9 cellular contexts compared by ENCODE assay signal in genomic region chr13:29543230-29544215, GRCh38. TPM values are rescaled to one million over a fixed set of nuclear protein-coding genes. Genes with fewer than 3 reads are reported as not detected.
DNase-seq lines count a peak whose midpoint lies in the region; ATAC-seq and TF ChIP-seq lines count a peak whose summit lies in the region.
"Had no signal": no experiment of that assay in that cellular context is flagged by ENCODE, and none has a peak within 500 bp of the region (broad histone marks: within the 10 kb centered on the region; RNA-seq: fewer than 3 reads in every experiment).

No MANE protein-coding gene starts in this region.

- H3K27ac Mint-ChIP-seq in CD4-positive, CD25-positive, alpha-beta regulatory T cell, result peak overlapping the region in 2 of 3 donors; percentile 72 to 82
- H3K27ac Mint-ChIP-seq in activated CD4-positive, alpha-beta memory T cell treated with anti-CD3 and anti-CD28 coated beads, Interleukin-2, amount 10 ng/mL, durations not matched to agents 7 days and 5 days, result no peak overlapping the region
- H3K27ac Mint-ChIP-seq in CD8-positive, alpha-beta T cell, result no peak overlapping the region

- POLR2A ChIA-PET in activated CD4-positive, alpha-beta memory T cell treated with anti-CD3 and anti-CD28 coated beads, Interleukin-2, amount 10 ng/mL, durations not matched to agents 7 days and 5 days (lab: Charles Lee), result no interaction called here
- POLR2A ChIA-PET in CD8-positive, alpha-beta T cell (lab: Charles Lee), result no interaction called here
- POLR2A ChIA-PET in PC-9 (lab: Charles Lee; ENCODE audit: unreplicated experiment), result interaction anchor here (0.6 kb wide), 1 partner anchor 159 kb away, joined by 8 read pairs; no protein-coding TSS in a partner anchor

- H3K4me2 ChIP-seq in PC-9, result no peak overlapping the region

- no peaks in the 10 kb centered on the region for H3K9me3 ChIP-seq in CD4-positive, CD25-positive, alpha-beta regulatory T cell (ENCODE audit: control insufficient read depth in 2 of 2, low read length in 2 of 2)
- no peaks in the 10 kb centered on the region for H3K9me3 ChIP-seq in CD8-positive, alpha-beta T cell (ENCODE audit: low read length)
- H3K9me3 ChIP-seq in PC-9 (ENCODE audit: insufficient read depth, low read depth), result no peaks in the 10 kb centered on the region

- DNase-seq in CD4-positive, CD25-positive, alpha-beta regulatory T cell, result peak in 1 of 3 donors; percentile 51
- DNase-seq in activated CD4-positive, alpha-beta memory T cell treated with anti-CD3 and anti-CD28 coated beads, Interleukin-2, amount 10 ng/mL, durations not matched to agents 7 days and 5 days, result peak; percentile 32
- DNase-seq in kidney tubule cell (ENCODE audit: low spot score) (peak; percentile 71), PC-9 (no peak), H7 (no peak)
- no peak for DNase-seq in CD8-positive, alpha-beta T cell

- H3K27ac ChIP-seq in CD4-positive, CD25-positive, alpha-beta regulatory T cell (ENCODE audit: insufficient read depth, low read length, poor library complexity, severe bottlenecking), result no peak overlapping the region
- H3K27ac ChIP-seq in CD8-positive, alpha-beta T cell (ENCODE audit: low read depth, low read length), result no peak overlapping the region
- H3K27ac ChIP-seq in PC-9, result no peak overlapping the region

- intact Hi-C loops in CD8-positive, alpha-beta T cell (cut with DNase I, micrococcal nuclease), result no loop called here
- intact Hi-C loops in PC-9 (cut with micrococcal nuclease; ENCODE audit: unreplicated experiment), result no loop called here

- no peaks in the 10 kb centered on the region for H3K9me3 Mint-ChIP-seq in CD4-positive, CD25-positive, alpha-beta regulatory T cell
- H3K9me3 Mint-ChIP-seq in activated CD4-positive, alpha-beta memory T cell treated with anti-CD3 and anti-CD28 coated beads, Interleukin-2, amount 10 ng/mL, durations not matched to agents 7 days and 5 days, result no peaks in the 10 kb centered on the region
- no peaks in the 10 kb centered on the region for H3K9me3 Mint-ChIP-seq in CD8-positive, alpha-beta T cell
- H3K9me3 Mint-ChIP-seq: brain had no signal

- H4K20me1 ChIP-seq in PC-9 (ENCODE audit: insufficient read depth), result peaks cover 99% of the 10 kb centered on the region

- peaks cover 30% of the 10 kb centered on the region for H3K36me3 Mint-ChIP-seq in CD4-positive, CD25-positive, alpha-beta regulatory T cell
- H3K36me3 Mint-ChIP-seq in activated CD4-positive, alpha-beta memory T cell treated with anti-CD3 and anti-CD28 coated beads, Interleukin-2, amount 10 ng/mL, durations not matched to agents 7 days and 5 days (ENCODE audit: low read depth), result peaks cover 17% of the 10 kb centered on the region
- H3K36me3 Mint-ChIP-seq in CD8-positive, alpha-beta T cell, result peaks cover 45% of the 10 kb centered on the region

- no peaks in the 10 kb centered on the region; the same call in 1 of the 2 replicates for H3F3A ChIP-seq in PC-9 (ENCODE audit: insufficient read depth, low read depth)

- peaks cover 2% of the 10 kb centered on the region for H3K36me3 ChIP-seq in CD4-positive, CD25-positive, alpha-beta regulatory T cell (ENCODE audit: control insufficient read depth, insufficient read depth, low read length)
- no peaks in the 10 kb centered on the region for H3K36me3 ChIP-seq in CD8-positive, alpha-beta T cell (ENCODE audit: insufficient read depth, low read length)
- H3K36me3 ChIP-seq in PC-9 (ENCODE audit: low read depth), result peaks cover 4% of the 10 kb centered on the region; the same call in 1 of the 2 replicates
- H3K36me3 ChIP-seq in H7 (replicated peaks; ENCODE audit: control insufficient read depth, insufficient read depth, low read length), result peaks cover 3% of the 10 kb centered on the region

- BruUV-seq in PC-9 (replicated peaks; lab: Mats Ljungman, UMichigan), result no TSS peak

- H3K79me2 ChIP-seq in PC-9 (ENCODE audit: low read depth), result peaks cover 81% of the 10 kb centered on the region

- CTCF ChIA-PET in activated CD4-positive, alpha-beta memory T cell treated with anti-CD3 and anti-CD28 coated beads, Interleukin-2, amount 10 ng/mL, durations not matched to agents 7 days and 5 days (lab: Charles Lee), result no interaction called here
- CTCF ChIA-PET in CD8-positive, alpha-beta T cell (lab: Charles Lee), result no interaction called here
- CTCF ChIA-PET in PC-9 (lab: Charles Lee), result no interaction called here

- no peaks in the 10 kb centered on the region for H3K27me3 ChIP-seq in CD4-positive, CD25-positive, alpha-beta regulatory T cell (ENCODE audit: control insufficient read depth, insufficient read depth, low read length)
- no peaks in the 10 kb centered on the region for H3K27me3 ChIP-seq in CD8-positive, alpha-beta T cell (ENCODE audit: insufficient read depth, low read length)
- no peaks in the 10 kb centered on the region for H3K27me3 ChIP-seq in PC-9 (ENCODE audit: insufficient read depth, low read depth)
- H3K27me3 ChIP-seq in H7 (ENCODE audit: control insufficient read depth, insufficient read depth, low read length), result no peaks in the 10 kb centered on the region

- peaks cover under 1% of the 10 kb centered on the region for H3K4me1 ChIP-seq in CD4-positive, CD25-positive, alpha-beta regulatory T cell (ENCODE audit: control insufficient read depth, insufficient read depth, low read length, poor library complexity, severe bottlenecking)
- H3K4me1 ChIP-seq in CD8-positive, alpha-beta T cell (ENCODE audit: insufficient read depth, low read length), result no peaks in the 10 kb centered on the region
- no peaks in the 10 kb centered on the region for H3K4me1 ChIP-seq in PC-9 (replicated peaks; ENCODE audit: insufficient read depth)

- peak; percentile 22 to 35 for ATAC-seq in CD4-positive, CD25-positive, alpha-beta regulatory T cell (ENCODE audit: low read depth in 2 of 2)
- peak; percentile 92 for ATAC-seq in GM19438 (IDR thresholded peaks at IDR 0.05; ENCODE audit: low read depth, unreplicated experiment)
- peak; percentile 94 for ATAC-seq in HG03280 (IDR thresholded peaks at IDR 0.05; ENCODE audit: unreplicated experiment)
- ATAC-seq in CD8-positive, alpha-beta T cell, result no peak

- no peak for TF ChIP-seq CTCF in CD8-positive, alpha-beta T cell (IDR thresholded peaks at IDR 0.05)
- TF ChIP-seq CTCF in PC-9 (conservative IDR thresholded peaks at IDR 0.05), result no peak

- H3K4me1 Mint-ChIP-seq in CD4-positive, CD25-positive, alpha-beta regulatory T cell, result peaks cover 0 to 58% (median 20%) of the 10 kb centered on the region in 4 donors
- H3K4me1 Mint-ChIP-seq in activated CD4-positive, alpha-beta memory T cell treated with anti-CD3 and anti-CD28 coated beads, Interleukin-2, amount 10 ng/mL, durations not matched to agents 7 days and 5 days, result peaks cover 41% of the 10 kb centered on the region
- H3K4me1 Mint-ChIP-seq in CD8-positive, alpha-beta T cell (ENCODE audit: low read depth), result peaks cover 11% of the 10 kb centered on the region

- no peaks in the 10 kb centered on the region for H3K27me3 Mint-ChIP-seq in CD4-positive, CD25-positive, alpha-beta regulatory T cell
- no peaks in the 10 kb centered on the region for H3K27me3 Mint-ChIP-seq in activated CD4-positive, alpha-beta memory T cell treated with anti-CD3 and anti-CD28 coated beads, Interleukin-2, amount 10 ng/mL, durations not matched to agents 7 days and 5 days
- no peaks in the 10 kb centered on the region for H3K27me3 Mint-ChIP-seq in CD8-positive, alpha-beta T cell (ENCODE audit: low read depth)
- H3K27me3 Mint-ChIP-seq: brain had no signal

- no peak overlapping the region for H2AFZ ChIP-seq in PC-9

- H3K9me2 ChIP-seq in PC-9 (ENCODE audit: insufficient read depth), result no peaks in the 10 kb centered on the region

- H3K4me3 Mint-ChIP-seq in CD4-positive, CD25-positive, alpha-beta regulatory T cell, result no peak overlapping the region
- no peak overlapping the region for H3K4me3 Mint-ChIP-seq in activated CD4-positive, alpha-beta memory T cell treated with anti-CD3 and anti-CD28 coated beads, Interleukin-2, amount 10 ng/mL, durations not matched to agents 7 days and 5 days
- no peak overlapping the region for H3K4me3 Mint-ChIP-seq in CD8-positive, alpha-beta T cell
- H3K4me3 Mint-ChIP-seq: brain had no signal

- H3K4me3 ChIP-seq in CD4-positive, CD25-positive, alpha-beta regulatory T cell (ENCODE audit: low read depth, low read length), result no peak overlapping the region
- no peak overlapping the region for H3K4me3 ChIP-seq in CD8-positive, alpha-beta T cell (ENCODE audit: low read depth, low read length)
- H3K4me3 ChIP-seq in PC-9, result no peak overlapping the region
- H3K4me3 ChIP-seq in H7 (ENCODE audit: insufficient read depth, low read depth, low read length), result no peak overlapping the region

RNA-seq across cellular contexts. Expression of gene SLC7A1, which starts 52.0 kb away (rescaled TPM):
- 29.9 TPM for total RNA-seq in CD4-positive, CD25-positive, alpha-beta regulatory T cell
- polyA plus RNA-seq in CD4-positive, CD25-positive, alpha-beta regulatory T cell, result 1 to 10 TPM; 3.6 to 7.7 (median 4.8) TPM
- 10 to 100 TPM; 90.3 to 92.1 TPM for total RNA-seq in activated CD4-positive, alpha-beta memory T cell treated with anti-CD3 and anti-CD28 coated beads, Interleukin-2, amount 10 ng/mL, durations not matched to agents 7 days and 5 days
- total RNA-seq in CD8-positive, alpha-beta T cell, result 10 to 100 TPM; 15.2 to 18.4 TPM
- total RNA-seq in PC-9 (2021), result 55.4 and 62.8 TPM in 2 replicates
- 17.2 and 19.0 TPM in 2 replicates for total RNA-seq in H7 (2014; rRNA removed; shearing (Covaris generic))

Comparison
In these comparisons a context has a peak if more than half of its experiments do, and no peak if none do; other contexts are left out.
1. DNase-seq: peak in activated CD4-positive, alpha-beta memory T cell treated with anti-CD3 and anti-CD28 coated beads, Interleukin-2, amount 10 ng/mL, durations not matched to agents 7 days and 5 days (single experiment) and kidney tubule cell (single experiment); none in CD8-positive, alpha-beta T cell (0 of 7), PC-9 (0 of 2) and H7 (single experiment).
2. H3K27ac Mint-ChIP-seq: peak in CD4-positive, CD25-positive, alpha-beta regulatory T cell (2 of 3); none in activated CD4-positive, alpha-beta memory T cell treated with anti-CD3 and anti-CD28 coated beads, Interleukin-2, amount 10 ng/mL, durations not matched to agents 7 days and 5 days (single experiment) and CD8-positive, alpha-beta T cell (single experiment).